Comparison of ENCODE assay signal across 24 cellular contexts in genomic region chr7:71457881-71458590, GRCh38.
DNase-seq lines count a peak whose midpoint lies in the region; ATAC-seq and TF ChIP-seq lines count a peak whose summit lies in the region.
"Had no signal": no experiment of that assay in that cellular context is flagged by ENCODE, and none has a peak within 500 bp of the region (broad histone marks: within the 10 kb centered on the region; RNA-seq: fewer than 3 reads in every experiment).

No MANE protein-coding gene starts in this region.

- H3K4me3 Mint-ChIP-seq in neural progenitor cell: no peak overlapping the region
- H3K4me3 Mint-ChIP-seq: activated T-cell treated with anti-CD3 and anti-CD28 coated beads, Interleukin-2, amount 50 U/mL, for 72 hours; B cell; CD8-positive, alpha-beta memory T cell; naive thymus-derived CD8-positive, alpha-beta T cell; T-cell had no signal

- H3K36me3 ChIP-seq in ES-I3 (ENCODE audit: insufficient read depth, low read length) (no peaks in the 10 kb centered on the region), hepatocyte (replicated peaks; ENCODE audit: insufficient read depth, low read depth) (no peaks in the 10 kb centered on the region), neural progenitor cell (no peaks in the 10 kb centered on the region)
- H3K36me3 ChIP-seq: left lung, spleen had no signal

- H3K9me2 ChIP-seq in hepatocyte (replicated peaks; ENCODE audit: insufficient read depth): no peaks in the 10 kb centered on the region

- H3K36me3 Mint-ChIP-seq in neural progenitor cell: no peaks in the 10 kb centered on the region
- H3K36me3 Mint-ChIP-seq: CD8-positive, alpha-beta memory T cell; naive thymus-derived CD8-positive, alpha-beta T cell; T-cell had no signal

- intact Hi-C loops in posterior vena cava (cut with DNase I): no loop called here

- WGBS in hepatocyte (ENCODE audit: low lambda C conversion rate, missing lambda C conversion rate): 32% methylated on average over 9 of the region's 9 CpGs

- peaks cover 6% of the 10 kb centered on the region for H3K9me3 Mint-ChIP-seq in neural progenitor cell

- peaks cover 2% of the 10 kb centered on the region for H3K27me3 Mint-ChIP-seq in neural progenitor cell (ENCODE audit: insufficient read depth, low read depth)
- H3K27me3 Mint-ChIP-seq: B cell, T-cell had no signal

- H3K4me1 Mint-ChIP-seq in neural progenitor cell: peaks cover 24% of the 10 kb centered on the region
- H3K4me1 Mint-ChIP-seq: B cell; CD8-positive, alpha-beta memory T cell; naive thymus-derived CD8-positive, alpha-beta T cell; T-cell had no signal

- H3F3A ChIP-seq in neural progenitor cell (ENCODE audit: low read depth): peaks cover 4% of the 10 kb centered on the region

- peak overlapping the region; percentile 19; the same call in 1 of the 2 replicates for H3K9ac ChIP-seq in ES-I3 (ENCODE audit: low read depth, low read length)
- no peak overlapping the region for H3K9ac ChIP-seq in neural progenitor cell

- no peak for ATAC-seq in GM21528 (IDR thresholded peaks at IDR 0.05; ENCODE audit: low FRiP score, unreplicated experiment)
- ATAC-seq in HG02970 (IDR thresholded peaks at IDR 0.05; ENCODE audit: low FRiP score, unreplicated experiment): no peak
- ATAC-seq: activated T-cell treated with anti-CD3 and anti-CD28 coated beads, Interleukin-2, amount 50 U/mL, for 72 hours; left lung; naive thymus-derived CD8-positive, alpha-beta T cell; T-cell had no signal

- no peaks in the 10 kb centered on the region for H3K79me2 ChIP-seq in hepatocyte
- H3K79me2 ChIP-seq in neural progenitor cell (ENCODE audit: low read depth): no peaks in the 10 kb centered on the region

- H3K27me3 ChIP-seq in hepatocyte (no peaks in the 10 kb centered on the region), neural progenitor cell (no peaks in the 10 kb centered on the region)
- H3K27me3 ChIP-seq: left lung, spleen, tibial nerve had no signal

- H3K4me2 ChIP-seq in hepatocyte (peak overlapping the region; percentile 60), neural progenitor cell (peak overlapping the region; percentile 35)

- H3K27ac Mint-ChIP-seq in neural progenitor cell: no peak overlapping the region
- H3K27ac Mint-ChIP-seq: activated T-cell treated with anti-CD3 and anti-CD28 coated beads, Interleukin-2, amount 50 U/mL, for 72 hours; B cell; CD8-positive, alpha-beta memory T cell; naive thymus-derived CD8-positive, alpha-beta T cell; T-cell had no signal

- H3K4me3 ChIP-seq in hepatocyte (no peak overlapping the region), neural progenitor cell (no peak overlapping the region)
- H3K4me3 ChIP-seq: left lung, spleen, tibial nerve had no signal

- H3K9me3 ChIP-seq in ES-I3 (ENCODE audit: control insufficient read depth, insufficient read depth, low read length) (no peaks in the 10 kb centered on the region), hepatocyte (ENCODE audit: low read depth) (no peaks in the 10 kb centered on the region), neural progenitor cell (ENCODE audit: low read depth) (no peaks in the 10 kb centered on the region)
- H3K9me3 ChIP-seq: left lung, tibial nerve had no signal

- peaks cover 48% of the 10 kb centered on the region for H3K4me1 ChIP-seq in ES-I3 (ENCODE audit: insufficient read depth, low read length)
- H3K4me1 ChIP-seq in hepatocyte (ENCODE audit: insufficient read depth): peaks cover 3% of the 10 kb centered on the region
- H3K4me1 ChIP-seq in neural progenitor cell: peaks cover 30% of the 10 kb centered on the region
- H3K4me1 ChIP-seq: left lung, spleen had no signal

- no peak overlapping the region for H3K27ac ChIP-seq in hepatocyte
- H3K27ac ChIP-seq in neural progenitor cell: no peak overlapping the region
- H3K27ac ChIP-seq: HL-60, left lung, spleen had no signal

- TF ChIP-seq CTCF in hepatocyte (IDR thresholded peaks at IDR 0.05; ENCODE audit: poor library complexity): no peak
- no peak for TF ChIP-seq CTCF in neural progenitor cell (IDR thresholded peaks at IDR 0.05)

- no peaks in the 10 kb centered on the region for H4K20me1 ChIP-seq in hepatocyte (ENCODE audit: insufficient read depth, poor library complexity, severe bottlenecking)
- peaks cover 5% of the 10 kb centered on the region for H4K20me1 ChIP-seq in neural progenitor cell (ENCODE audit: low read depth)

- DNase-seq in NCI-H69 (lab: John Stamatoyannopoulos, UW) (peak; percentile 47), hepatocyte (ENCODE audit: low spot score) (no peak), neural progenitor cell (ENCODE audit: low spot score) (peak; percentile 23), posterior vena cava (ENCODE audit: low spot score) (no peak), CD1c-positive myeloid dendritic cell (ENCODE audit: extremely low spot score) (no peak)
- DNase-seq: activated CD4-positive, alpha-beta T cell treated with anti-CD3 and anti-CD28 coated beads, Interleukin-2, amount 50 U/mL, for 4 hours; activated CD4-positive, CD25-positive, alpha-beta regulatory T cell; activated naive CD4-positive, alpha-beta T cell; activated T-cell treated with anti-CD3 and anti-CD28 coated beads, Interleukin-2, amount 50 U/mL, for 72 hours; CD8-positive, alpha-beta memory T cell; GDM1; left lung; naive thymus-derived CD8-positive, alpha-beta T cell; NCI-H1048; NCI-H1694; NCI-H526 treated with DMSO at 0.1 percent for 48 hours; spleen; T-cell had no signal

- no peak overlapping the region for H2AFZ ChIP-seq in hepatocyte
- H2AFZ ChIP-seq in neural progenitor cell (replicated peaks): no peak overlapping the region

Comparison
In these comparisons a context has a peak if more than half of its experiments do, and no peak if none do; other contexts are left out.
1. DNase-seq: peak in NCI-H69 (single experiment) and neural progenitor cell (single experiment); none in hepatocyte (single experiment), posterior vena cava (single experiment) and CD1c-positive myeloid dendritic cell (single experiment).